In genomic region chr17:17191961-17192381, GRCh38 we compare ENCODE assay signal across 12 cellular contexts. TPM values are rescaled to one million over a fixed set of nuclear protein-coding genes. Genes with fewer than 3 reads are reported as not detected.
DNase-seq lines count a peak whose midpoint lies in the region; TF ChIP-seq lines count a peak whose summit lies in the region.
"Had no signal": no experiment of that assay in that cellular context is flagged by ENCODE, and none has a peak within 500 bp of the region (broad histone marks: within the 10 kb centered on the region; RNA-seq: fewer than 3 reads in every experiment).

No MANE protein-coding gene starts in this region.

- no peaks in the 10 kb centered on the region for H3K9me3 ChIP-seq in mammary epithelial cell (replicated peaks; ENCODE audit: insufficient read depth, low read length)
- no peaks in the 10 kb centered on the region for H3K9me3 ChIP-seq in breast epithelium
- no peaks in the 10 kb centered on the region for H3K9me3 ChIP-seq in esophagus squamous epithelium
- no peaks in the 10 kb centered on the region for H3K9me3 ChIP-seq in osteoblast (ENCODE audit: low read depth, low read length)
- no peaks in the 10 kb centered on the region for H3K9me3 ChIP-seq in effector memory CD4-positive, alpha-beta T cell (ENCODE audit: control insufficient read depth, low read length)

- H3K4me2 ChIP-seq in mammary epithelial cell (ENCODE audit: insufficient read depth, low read depth, low read length) (no peak overlapping the region), osteoblast (ENCODE audit: insufficient read depth, low read length) (no peak overlapping the region)

- 82% methylated on average over 9 of the region's 10 CpGs for WGBS in mammary epithelial cell (ENCODE audit: low coverage, missing lambda C conversion rate)
- 59 to 65% methylated on average over 5 to 10 of the region's 10 CpGs for WGBS in esophagus squamous epithelium, 2 donors

- no peak for TF ChIP-seq CTCF in mammary epithelial cell (conservative IDR thresholded peaks at IDR 0.05 in 1 of 2, IDR thresholded peaks at IDR 0.05 in 1 of 2; ENCODE audit: extremely low read depth in 1 of 2, insufficient read depth in 1 of 2, low read depth in 1 of 2, low read length in 2 of 2)
- TF ChIP-seq CTCF in breast epithelium (IDR thresholded peaks at IDR 0.05) = no peak
- TF ChIP-seq CTCF in esophagus squamous epithelium (IDR thresholded peaks at IDR 0.05) = no peak
- no peak for TF ChIP-seq CTCF in osteoblast (IDR thresholded peaks at IDR 0.05; ENCODE audit: extremely low read depth, low read depth, low read length)

- CTCF ChIA-PET in mammary epithelial cell (lab: Charles Lee; ENCODE audit: low non-redundant PET) = no interaction called here

- no peak overlapping the region for H3K9ac ChIP-seq in mammary epithelial cell (ENCODE audit: insufficient read depth, low read length)

- H3K36me3 ChIP-seq in mammary epithelial cell (ENCODE audit: insufficient read depth, low read length) (peaks cover 9% of the 10 kb centered on the region), breast epithelium (no peaks in the 10 kb centered on the region), esophagus squamous epithelium (peaks cover 0 to 22% (median 0%) of the 10 kb centered on the region in 3 donors), osteoblast (ENCODE audit: insufficient read depth, low read length) (peaks cover 29% of the 10 kb centered on the region)
- peaks cover 14% of the 10 kb centered on the region for H3K36me3 ChIP-seq in effector memory CD4-positive, alpha-beta T cell (ENCODE audit: control insufficient read depth, insufficient read depth, low read length)

- H3K4me1 ChIP-seq in mammary epithelial cell (ENCODE audit: insufficient read depth, low read length) (peaks cover 17% of the 10 kb centered on the region), breast epithelium (peaks cover 0 to 7% of the 10 kb centered on the region in 2 donors), esophagus squamous epithelium (peaks cover 7 to 48% (median 11%) of the 10 kb centered on the region in 3 donors), osteoblast (ENCODE audit: insufficient read depth, low read length) (peaks cover 31% of the 10 kb centered on the region)
- peaks cover under 1% of the 10 kb centered on the region for H3K4me1 ChIP-seq in effector memory CD4-positive, alpha-beta T cell (ENCODE audit: control insufficient read depth, insufficient read depth, low read length, poor library complexity, severe bottlenecking)

- no peak for TF ChIP-seq POLR2A in breast epithelium (IDR thresholded peaks at IDR 0.05)
- TF ChIP-seq POLR2A in esophagus squamous epithelium (IDR thresholded peaks at IDR 0.05) = no peak

- BruUV-seq in mammary epithelial cell (replicated peaks; lab: Mats Ljungman, UMichigan) = TSS peak; percentile 2

- no peak overlapping the region for H2AFZ ChIP-seq in mammary epithelial cell (ENCODE audit: low read depth, low read length)
- no peak overlapping the region for H2AFZ ChIP-seq in osteoblast (ENCODE audit: low read length)

- H3K79me2 ChIP-seq in mammary epithelial cell (ENCODE audit: insufficient read depth, low read length) = no peaks in the 10 kb centered on the region
- no peaks in the 10 kb centered on the region for H3K79me2 ChIP-seq in osteoblast (ENCODE audit: insufficient read depth, low read length)

- H4K20me1 ChIP-seq in mammary epithelial cell (ENCODE audit: insufficient read depth, low read length) (no peaks in the 10 kb centered on the region), osteoblast (ENCODE audit: insufficient read depth, low read length) (peaks cover 9% of the 10 kb centered on the region)

- intact Hi-C loops in mammary epithelial cell (cut with micrococcal nuclease) (loop anchor here (5.0 kb wide), 1 partner anchor 50 kb away; no protein-coding TSS in a partner anchor), breast epithelium (cut with DNase I; ENCODE audit: low total_unique reads) (no loop called here), esophagus squamous epithelium (cut with DNase I) (no loop called here)

- H3K4me3 ChIP-seq in mammary epithelial cell (replicated peaks in 1 of 3; ENCODE audit: insufficient read depth in 1 of 3, low read depth in 2 of 3, low read length in 3 of 3) = no peak overlapping the region
- no peak overlapping the region for H3K4me3 ChIP-seq in breast epithelium
- no peak overlapping the region for H3K4me3 ChIP-seq in esophagus squamous epithelium
- no peak overlapping the region for H3K4me3 ChIP-seq in osteoblast (ENCODE audit: insufficient read depth, low read length)
- H3K4me3 ChIP-seq in effector memory CD4-positive, alpha-beta T cell (ENCODE audit: insufficient read depth, low read depth, low read length, poor library complexity, severe bottlenecking) = no peak overlapping the region

- dilution Hi-C loops in mammary epithelial cell (cut with HindIII; ENCODE audit: low sequenced_read_pairs) = no loop called here

- DNase-seq in mammary epithelial cell (no peak), breast epithelium (ENCODE audit: low spot score in 2 of 2) (no peak), esophagus squamous epithelium (lab: John Stamatoyannopoulos, UW) (no peak), osteoblast (ENCODE audit: insufficient read length, low spot score, missing footprints) (peak; percentile 65), HPDE6-E6E7 (ENCODE audit: extremely low spot score) (no peak), RKO (ENCODE audit: low spot score) (no peak)
- no peak for DNase-seq in activated CD8-positive, alpha-beta memory T cell treated with anti-CD3 and anti-CD28 coated beads, Interleukin-2, amount 50 U/mL, for 4 hours
- no peak for DNase-seq in effector memory CD4-positive, alpha-beta T cell
- DNase-seq: activated T-cell treated with anti-CD3 and anti-CD28 coated beads for 4 hours; erythroblast; stimulated activated CD4-positive, alpha-beta T cell treated with anti-CD3 and anti-CD28 coated beads, Interleukin-4, amount 100 ng/mL, for 4 hours; WERI-Rb-1 had no signal

- in situ Hi-C loops in mammary epithelial cell (cut with MboI; ENCODE audit: low sequenced_read_pairs in 2 of 2) = no loop called here

- H3K27ac ChIP-seq in mammary epithelial cell (ENCODE audit: insufficient read depth, low read depth, low read length) = no peak overlapping the region
- no peak overlapping the region for H3K27ac ChIP-seq in breast epithelium
- peak overlapping the region in 3 of 4 donors; percentile 47 to 70 (median 55) for H3K27ac ChIP-seq in esophagus squamous epithelium
- peak overlapping the region; percentile 34 for H3K27ac ChIP-seq in osteoblast (ENCODE audit: low read depth, low read length)
- H3K27ac ChIP-seq in effector memory CD4-positive, alpha-beta T cell (ENCODE audit: insufficient read depth, low read length, poor library complexity, severe bottlenecking) = no peak overlapping the region
- H3K27ac ChIP-seq: WERI-Rb-1 had no signal

- H3K27me3 ChIP-seq in mammary epithelial cell (ENCODE audit: insufficient read depth, low read length) = no peaks in the 10 kb centered on the region
- H3K27me3 ChIP-seq in breast epithelium = no peaks in the 10 kb centered on the region
- H3K27me3 ChIP-seq in esophagus squamous epithelium = no peaks in the 10 kb centered on the region
- no peaks in the 10 kb centered on the region for H3K27me3 ChIP-seq in osteoblast (ENCODE audit: insufficient read depth, low read length)
- H3K27me3 ChIP-seq in effector memory CD4-positive, alpha-beta T cell (replicated peaks; ENCODE audit: control insufficient read depth, insufficient read depth, low read length, poor library complexity, severe bottlenecking) = no peaks in the 10 kb centered on the region

RNA-seq across cellular contexts. Expression of gene PLD6, which starts 14.2 kb away (rescaled TPM):
- 1 to 10 TPM; 1.8 to 4.3 TPM for total RNA-seq in mammary epithelial cell
- 1.7 TPM for polyA plus RNA-seq in mammary epithelial cell
- polyA minus RNA-seq in mammary epithelial cell = not detected
- 1 to 10 TPM; 2.9 to 4.0 (median 3.8) TPM for total RNA-seq in breast epithelium
- 1 to 10 TPM in 2 of 4 donors, under 1 TPM in 2; 0.45 to 1.9 (median 0.95) TPM for total RNA-seq in esophagus squamous epithelium
- total RNA-seq in osteoblast = 1.4 and 2.7 TPM in 2 replicates

RNA-seq across cellular contexts. Expression of gene FLCN, which starts 45.0 kb away (rescaled TPM):
- total RNA-seq in mammary epithelial cell (10 to 100 TPM; 41.7 to 59.0 TPM), breast epithelium (10 to 100 TPM; 39.7 to 61.1 (median 57.0) TPM), esophagus squamous epithelium (10 to 100 TPM; 11.6 to 27.5 (median 12.4) TPM), osteoblast (104 and 174 TPM in 2 replicates)
- polyA plus RNA-seq in mammary epithelial cell = 10.5 TPM
- 58.9 TPM for polyA minus RNA-seq in mammary epithelial cell

Comparison
In these comparisons a context has a peak if more than half of its experiments do, and no peak if none do; other contexts are left out.
1. H3K27ac ChIP-seq: peak in esophagus squamous epithelium (3 of 4) and osteoblast (single experiment); none in mammary epithelial cell (single experiment), breast epithelium (0 of 2) and effector memory CD4-positive, alpha-beta T cell (single experiment).